9 cellular contexts compared by ENCODE assay signal in genomic region chr2:62305421-62306176, GRCh38.
A peak's percentile ranks its signal among the peaks of the same experiment; 100 is the strongest.
DNase-seq lines count a peak whose midpoint lies in the region; ATAC-seq and TF ChIP-seq lines count a peak whose summit lies in the region.
"Had no signal": no experiment of that assay in that cellular context is flagged by ENCODE, and none has a peak within 500 bp of the region (broad histone marks: within the 10 kb centered on the region; RNA-seq: fewer than 3 reads in every experiment).

No MANE protein-coding gene starts in this region.

- H3K9me3 ChIP-seq in left ventricle myocardium inferior (replicated peaks) = no peaks in the 10 kb centered on the region
- H3K9me3 ChIP-seq: A549 had no signal

- H3K27ac ChIP-seq in left ventricle myocardium inferior (replicated peaks) = peak overlapping the region; percentile 51
- H3K27ac ChIP-seq: A549 had no signal

- no peaks in the 10 kb centered on the region for H3K27me3 ChIP-seq in left ventricle myocardium inferior (ENCODE audit: low read depth)

- H3K4me1 ChIP-seq in left ventricle myocardium inferior = peaks cover 57% of the 10 kb centered on the region

- intact Hi-C loops in left ventricle myocardium inferior (cut with micrococcal nuclease) = no loop called here

- H3K36me3 ChIP-seq in left ventricle myocardium inferior = no peaks in the 10 kb centered on the region

- DNase-seq in NCI-H1092 treated with DMSO at 0.1 percent for 48 hours (lab: John Stamatoyannopoulos, UW) (peak; percentile 5), NCI-H1092 (lab: John Stamatoyannopoulos, UW) (no peak), left ventricle myocardium inferior (no peak), AG20443 (ENCODE audit: low spot score) (no peak), cortex of kidney (lab: John Stamatoyannopoulos, UW) (no peak)
- peak; percentile 42 to 59 for DNase-seq in activated CD4-positive, alpha-beta T cell treated with anti-CD3 and anti-CD28 coated beads, Interleukin-2, amount 50 U/mL, for 4 hours
- peak; percentile 50 to 80 for DNase-seq in stimulated activated CD8-positive, alpha-beta memory T cell treated with anti-CD3 and anti-CD28 coated beads, Interleukin-7, amount 100 ng/mL, for 48 hours (ENCODE audit: extremely low read depth in 1 of 2, low read depth in 1 of 2)

- no peak overlapping the region for H3K4me3 ChIP-seq in left ventricle myocardium inferior
- H3K4me3 ChIP-seq: A549 had no signal

- TF ChIP-seq CTCF in left ventricle myocardium inferior (IDR thresholded peaks at IDR 0.05; ENCODE audit: borderline replicate concordance) = no peak

- ATAC-seq in GM18868 (IDR thresholded peaks at IDR 0.05; ENCODE audit: unreplicated experiment) = no peak

Comparison
In these comparisons a context has a peak if more than half of its experiments do, and no peak if none do; other contexts are left out.
1. DNase-seq: peak in NCI-H1092 treated with DMSO at 0.1 percent for 48 hours (single experiment), activated CD4-positive, alpha-beta T cell treated with anti-CD3 and anti-CD28 coated beads, Interleukin-2, amount 50 U/mL, for 4 hours (2 of 2) and stimulated activated CD8-positive, alpha-beta memory T cell treated with anti-CD3 and anti-CD28 coated beads, Interleukin-7, amount 100 ng/mL, for 48 hours (2 of 2); none in NCI-H1092 (single experiment), left ventricle myocardium inferior (single experiment), AG20443 (single experiment) and cortex of kidney (single experiment).